1 cellular context compared by ENCODE assay signal in genomic region chr14:20668969-20669368, GRCh38.
TF ChIP-seq lines count a peak whose summit lies in the region.

No MANE protein-coding gene starts in this region.

TF ChIP-seq in HepG2, 621 proteins besides CTCF, POLR2A, EP300 and RAD21:
- TF ChIP-seq ZNF263 (CRISPR knock-in tag; IDR thresholded peaks at IDR 0.05) (0 out of 2 replicates have a peak, but pooled peaks have one; percentile 22), ZNF569 (CRISPR knock-in tag; IDR thresholded peaks at IDR 0.05; ENCODE audit: borderline replicate concordance) (no peak), JUND (CRISPR knock-in tag; IDR thresholded peaks at IDR 0.05) (0 out of 2 replicates have a peak, but pooled peaks have one; percentile 21), TFAP4 (IDR thresholded peaks at IDR 0.05; ENCODE audit: borderline replicate concordance, low read depth) (peak; percentile 38; the same call in 1 of the 2 replicates)
